Comparison of ENCODE assay signal across 8 cellular contexts in genomic region chr4:76067652-76068286, GRCh38. TPM values are rescaled to one million over a fixed set of nuclear protein-coding genes. Genes with fewer than 3 reads are reported as not detected.
DNase-seq lines count a peak whose midpoint lies in the region; ATAC-seq, FAIRE-seq and TF ChIP-seq lines count a peak whose summit lies in the region.

No MANE protein-coding gene starts in this region.

- intact Hi-C loops in testis (cut with DNase I; ENCODE audit: low total_unique reads) = loop anchor here (5.0 kb wide), 1 partner anchor 70 kb away; no protein-coding TSS in a partner anchor

- no peaks in the 10 kb centered on the region for H3K9me3 Mint-ChIP-seq in activated T-cell treated with anti-CD3 and anti-CD28 coated beads, Interleukin-2, amount 50 U/mL, for 72 hours

- WGBS in testis, 2 donors = 27 to 34% methylated on average over 2 of the region's 2 CpGs

- ATAC-seq in activated T-cell treated with anti-CD3 and anti-CD28 coated beads, Interleukin-2, amount 50 U/mL, for 72 hours (replicated peaks in 1 of 2) = peak; percentile 79 to 89

- H3K36me3 Mint-ChIP-seq in activated T-cell treated with anti-CD3 and anti-CD28 coated beads, Interleukin-2, amount 50 U/mL, for 72 hours (ENCODE audit: insufficient read depth in 2 of 2) = no peaks in the 10 kb centered on the region

- H3K27me3 ChIP-seq in testis = no peaks in the 10 kb centered on the region

- H3K4me3 Mint-ChIP-seq in activated T-cell treated with anti-CD3 and anti-CD28 coated beads, Interleukin-2, amount 50 U/mL, for 72 hours = no peak overlapping the region

- peak; percentile 73 for FAIRE-seq in GM19239 (lab: Jason Lieb, UNC)

- H3K4me3 ChIP-seq in fibroblast of the aortic adventitia (ENCODE audit: low read depth, low read length) (no peak overlapping the region), testis (no peak overlapping the region)

- DNase-seq in C1 segment of cervical spinal cord (lab: John Stamatoyannopoulos, UW) (peak in 11 of 14 donors; percentile 3 to 47 (median 31)), GM19239 (ENCODE audit: insufficient read length, low spot score) (peak; percentile 49), HuH-7.5 (ENCODE audit: low spot score) (peak; percentile 33), RKO (ENCODE audit: low spot score) (peak; percentile 77), fibroblast of the aortic adventitia (ENCODE audit: low read depth) (peak; percentile 84), nucleus accumbens (lab: John Stamatoyannopoulos, UW) (peak in 47 of 56 donors; percentile 2 to 84 (median 43)), testis (peak; percentile 84)
- DNase-seq in activated T-cell treated with anti-CD3 and anti-CD28 coated beads, Interleukin-2, amount 50 U/mL, for 72 hours = peak; percentile 74 to 76

- H3K9me3 ChIP-seq in testis = no peaks in the 10 kb centered on the region

- TF ChIP-seq CTCF in fibroblast of the aortic adventitia (IDR thresholded peaks at IDR 0.05; ENCODE audit: insufficient read depth, low read length) = peak; percentile 87
- TF ChIP-seq CTCF in testis (IDR thresholded peaks at IDR 0.05) = peak; percentile 60 to 75 (median 72)

- no peak overlapping the region for H3K27ac ChIP-seq in testis

- no peaks in the 10 kb centered on the region for H3K4me1 Mint-ChIP-seq in activated T-cell treated with anti-CD3 and anti-CD28 coated beads, Interleukin-2, amount 50 U/mL, for 72 hours (ENCODE audit: low read depth)

- no peaks in the 10 kb centered on the region for H3K36me3 ChIP-seq in testis (ENCODE audit: low read depth, missing control alignments)

- H3K27ac Mint-ChIP-seq in activated T-cell treated with anti-CD3 and anti-CD28 coated beads, Interleukin-2, amount 50 U/mL, for 72 hours = no peak overlapping the region

- no peaks in the 10 kb centered on the region for H3K4me1 ChIP-seq in testis

- TF ChIP-seq POLR2A in testis (IDR thresholded peaks at IDR 0.05) = no peak

- H3K27me3 Mint-ChIP-seq in activated T-cell treated with anti-CD3 and anti-CD28 coated beads, Interleukin-2, amount 50 U/mL, for 72 hours (ENCODE audit: low read depth) = peaks cover 15% of the 10 kb centered on the region

RNA-seq across cellular contexts. Expression of gene ART3, which starts 6.7 kb away (rescaled TPM):
- total RNA-seq in activated T-cell treated with anti-CD3 and anti-CD28 coated beads, Interleukin-2, amount 50 U/mL, for 72 hours = not detected
- total RNA-seq in fibroblast of the aortic adventitia (ENCODE audit: low replicate concordance) = not detected in 2 replicates
- total RNA-seq in testis = 10 to 100 TPM; 52.5 to 73.9 TPM
- polyA plus RNA-seq in testis (ENCODE audit: insufficient read depth, low read depth, low replicate concordance) = 166 TPM

RNA-seq across cellular contexts. Expression of gene CXCL11, which starts 31.9 kb away (rescaled TPM):
- under 1 TPM in 1 of 2 donors, not detected in 1; 0.19 TPM for total RNA-seq in activated T-cell treated with anti-CD3 and anti-CD28 coated beads, Interleukin-2, amount 50 U/mL, for 72 hours
- total RNA-seq in fibroblast of the aortic adventitia (ENCODE audit: low replicate concordance) (not detected in 2 replicates), testis (under 1 TPM in 1 of 2 donors, not detected in 1; 0.55 TPM)
- polyA plus RNA-seq in testis (ENCODE audit: insufficient read depth, low read depth, low replicate concordance) = 2.0 TPM

RNA-seq across cellular contexts. Expression of gene CXCL10, which starts 44.5 kb away (rescaled TPM):
- total RNA-seq in activated T-cell treated with anti-CD3 and anti-CD28 coated beads, Interleukin-2, amount 50 U/mL, for 72 hours = 1 to 10 TPM in 1 of 2 donors, under 1 TPM in 1; 0.62 to 2.9 TPM
- total RNA-seq in fibroblast of the aortic adventitia (ENCODE audit: low replicate concordance) = not detected in 2 replicates
- total RNA-seq in testis = not detected
- 5.9 TPM for polyA plus RNA-seq in testis (ENCODE audit: insufficient read depth, low read depth, low replicate concordance)

Comparison
In these comparisons a context has a peak if more than half of its experiments do, and no peak if none do; other contexts are left out.
1. DNase-seq: peak in every context shown above with its lines; median percentile 84 in fibroblast of the aortic adventitia; 84 in testis; 77 in RKO; 75 in activated T-cell treated with anti-CD3 and anti-CD28 coated beads, Interleukin-2, amount 50 U/mL, for 72 hours; 49 in GM19239; 43 in nucleus accumbens; 33 in HuH-7.5; 31 in C1 segment of cervical spinal cord.
2. RNA of gene ART3, which starts 6.7 kb away (total RNA-seq): 52.5 to 73.9 TPM in testis; not detected in activated T-cell treated with anti-CD3 and anti-CD28 coated beads, Interleukin-2, amount 50 U/mL, for 72 hours and not detected in fibroblast of the aortic adventitia; every median in the first group is over 10 times any median in the second.